Comparison of ENCODE assay signal across 2 cellular contexts in genomic region chr10:8346861-8347260, GRCh38.
TF ChIP-seq lines count a peak whose summit lies in the region.

No MANE protein-coding gene starts in this region.

TF ChIP-seq in GM23338, 12 proteins besides CTCF, POLR2A, EP300 and RAD21:
- no peak for TF ChIP-seq ZNF462 (CRISPR knock-in tag; IDR thresholded peaks at IDR 0.05)
- TF ChIP-seq REST (IDR thresholded peaks at IDR 0.05; ENCODE audit: unreplicated experiment) = no peak
- no peak for TF ChIP-seq CREB1 (CRISPR knock-in tag; IDR thresholded peaks at IDR 0.05; ENCODE audit: low read depth)
- TF ChIP-seq EZH2 (IDR thresholded peaks at IDR 0.05; ENCODE audit: low read depth, unreplicated experiment) = no peak
- TF ChIP-seq EZH2phosphoT487 (IDR thresholded peaks at IDR 0.05; ENCODE audit: unreplicated experiment) = no peak
- TF ChIP-seq ZNF114 (CRISPR knock-in tag; IDR thresholded peaks at IDR 0.05) = no peak

TF ChIP-seq in H1, 55 proteins besides CTCF, POLR2A, EP300 and RAD21:
- TF ChIP-seq JUN (IDR thresholded peaks at IDR 0.05; ENCODE audit: low read depth, low read length) (no peak), CHD1 (IDR thresholded peaks at IDR 0.05; ENCODE audit: low read depth, low read length) (no peak), SUZ12 (IDR thresholded peaks at IDR 0.05; ENCODE audit: low read length) (no peak), FOSL1 (IDR thresholded peaks at IDR 0.05; ENCODE audit: insufficient read depth, low read depth, low read length) (no peak), CTBP2 (IDR thresholded peaks at IDR 0.05; ENCODE audit: borderline replicate concordance, insufficient read depth, insufficient read length, low read length) (no peak), RNF2 (IDR thresholded peaks at IDR 0.05; ENCODE audit: borderline replicate concordance, low read depth, low read length, missing control alignments, poor library complexity, severe bottlenecking) (no peak), SRF (IDR thresholded peaks at IDR 0.05; ENCODE audit: low read depth, low read length) (no peak), MAX (IDR thresholded peaks at IDR 0.05) (no peak), SP1 (IDR thresholded peaks at IDR 0.05; ENCODE audit: low read depth, low read length) (no peak), ASH2L (IDR thresholded peaks at IDR 0.05; ENCODE audit: low read length) (no peak), TAF1 (IDR thresholded peaks at IDR 0.05; ENCODE audit: low read depth, low read length) (no peak), TAF7 (optimal IDR thresholded peaks at IDR 0.05; ENCODE audit: borderline replicate concordance, low read depth, low read length) (no peak)
